10 cellular contexts compared by ENCODE assay signal in genomic region chr7:2614646-2615330, GRCh38. TPM values are rescaled to one million over a fixed set of nuclear protein-coding genes. Genes with fewer than 3 reads are reported as not detected.
DNase-seq lines count a peak whose midpoint lies in the region; ATAC-seq, FAIRE-seq and TF ChIP-seq lines count a peak whose summit lies in the region.
"Had no signal": no experiment of that assay in that cellular context is flagged by ENCODE, and none has a peak within 500 bp of the region (broad histone marks: within the 10 kb centered on the region; RNA-seq: fewer than 3 reads in every experiment).

No MANE protein-coding gene starts in this region.

- H3K27ac ChIP-seq in HepG2 (ENCODE audit: extremely low read length, insufficient read depth, low read length) (no peak overlapping the region), right lobe of liver (no peak overlapping the region), adrenal gland (peak overlapping the region in 4 of 5 donors; percentile 58 to 87 (median 76)), muscle layer of colon (ENCODE audit: low read depth, low read length) (peak overlapping the region; percentile 3)
- H3K27ac ChIP-seq: body of pancreas had no signal

- FAIRE-seq in HepG2 (lab: Jason Lieb, UNC) = no peak

- TF ChIP-seq RAD21 in HepG2 (CRISPR knock-in tag; IDR thresholded peaks at IDR 0.05) = no peak

- peaks cover 11% of the 10 kb centered on the region for H3K4me1 Mint-ChIP-seq in Caco-2 (ENCODE audit: low read depth, unreplicated experiment)

- H3K36me3 Mint-ChIP-seq in Caco-2 (ENCODE audit: insufficient read depth, unreplicated experiment) = no peaks in the 10 kb centered on the region

- in situ Hi-C loops in HepG2 (cut with HindIII; ENCODE audit: extremely low pct_ligation_motif_present, low pct_unique_long_range_greater_than_20kb) = no loop called here

- no TSS peak for BruUV-seq in HepG2 (replicated peaks; lab: Mats Ljungman, UMichigan)
- BruUV-seq in Caco-2 (replicated peaks; lab: Mats Ljungman, UMichigan) = no TSS peak

- no peaks in the 10 kb centered on the region for H4K20me1 ChIP-seq in HepG2 (ENCODE audit: insufficient read depth, low read length)

- H3K9me3 ChIP-seq in HepG2 (ENCODE audit: low read length) (no peaks in the 10 kb centered on the region), right lobe of liver (no peaks in the 10 kb centered on the region), adrenal gland (replicated peaks in 1 of 3) (no peaks in the 10 kb centered on the region), muscle layer of colon (ENCODE audit: low read length) (no peaks in the 10 kb centered on the region), Caco-2 (no peaks in the 10 kb centered on the region)
- H3K9me3 ChIP-seq: body of pancreas had no signal

- WGBS in HepG2 (ENCODE audit: low lambda C conversion rate) = 80% methylated on average over 21 of the region's 21 CpGs
- WGBS in right lobe of liver (ENCODE audit: insufficient coverage, low coverage, low lambda C conversion rate, missing lambda C conversion rate) = 73% methylated on average over 21 of the region's 21 CpGs
- WGBS in adrenal gland, 4 donors = 75 to 86% (median 82%) methylated on average over 21 of the region's 21 CpGs

- H3K36me3 ChIP-seq in HepG2 (replicated peaks in 1 of 2; ENCODE audit: control insufficient read depth in 1 of 2, insufficient read depth in 2 of 2, low read length in 2 of 2) = no peaks in the 10 kb centered on the region; a peak in 1 of 5 replicates
- H3K36me3 ChIP-seq in right lobe of liver = no peaks in the 10 kb centered on the region
- H3K36me3 ChIP-seq in adrenal gland (replicated peaks in 1 of 2) = no peaks in the 10 kb centered on the region
- no peaks in the 10 kb centered on the region for H3K36me3 ChIP-seq in muscle layer of colon (ENCODE audit: insufficient read depth, low read length)
- no peaks in the 10 kb centered on the region for H3K36me3 ChIP-seq in Caco-2 (ENCODE audit: control insufficient read depth, insufficient read depth, low read length)

- H3K4me3 ChIP-seq in HepG2 (replicated peaks in 1 of 3; ENCODE audit: insufficient read depth in 1 of 3, low read depth in 2 of 3, low read length in 3 of 3) (no peak overlapping the region), right lobe of liver (no peak overlapping the region), adrenal gland (no peak overlapping the region), muscle layer of colon (ENCODE audit: low read depth in 1 of 2, low read length in 2 of 2) (peak overlapping the region in 1 of 2 donors; percentile 31), Caco-2 (ENCODE audit: low read depth, low read length) (no peak overlapping the region)
- H3K4me3 ChIP-seq: body of pancreas had no signal

- TF ChIP-seq EP300 in HepG2 (IDR thresholded peaks at IDR 0.05; ENCODE audit: low read depth in 2 of 2, low read length in 2 of 2) (no peak), HepG2 (CRISPR knock-in tag; IDR thresholded peaks at IDR 0.05; ENCODE audit: borderline replicate concordance) (no peak)

- no peak overlapping the region for H3K4me2 ChIP-seq in HepG2 (ENCODE audit: low read depth, low read length)

- no peaks in the 10 kb centered on the region for H3K9me3 Mint-ChIP-seq in Caco-2 (ENCODE audit: unreplicated experiment)

- H3K4me1 ChIP-seq in HepG2 (ENCODE audit: insufficient read depth, low read length) (peaks cover 65% of the 10 kb centered on the region), right lobe of liver (peaks cover 0 to 12% (median 6%) of the 10 kb centered on the region in 4 donors), adrenal gland (replicated peaks in 1 of 2) (peaks cover 19 to 36% of the 10 kb centered on the region in 2 donors), muscle layer of colon (ENCODE audit: insufficient read depth, low read length) (peaks cover 35% of the 10 kb centered on the region), Caco-2 (no peaks in the 10 kb centered on the region)

- intact Hi-C loops in HepG2 (cut with micrococcal nuclease; ENCODE audit: unreplicated experiment) (no loop called here), right lobe of liver (cut with DNase I) (no loop called here), adrenal gland (cut with DNase I) (loop anchor here in 1 of 2 donors (5.0 kb wide), 1 partner anchor 73 kb away; the partner anchor contains the start of gene AMZ1), Caco-2 (cut with micrococcal nuclease; ENCODE audit: unreplicated experiment) (no loop called here), left colon (cut with DNase I, micrococcal nuclease) (no loop called here)

- DNase-seq in HepG2 (ENCODE audit: low spot score) (no peak), right lobe of liver (no peak), adrenal gland (no peak), Caco-2 (no peak), NCI-H187 (lab: John Stamatoyannopoulos, UW) (no peak), left colon (no peak)
- DNase-seq: MM.1S had no signal

- H3K27ac Mint-ChIP-seq in Caco-2 (ENCODE audit: unreplicated experiment) = no peak overlapping the region

- no peaks in the 10 kb centered on the region for H3K79me2 ChIP-seq in HepG2 (ENCODE audit: insufficient read depth, low read length)

- no peak overlapping the region for H3K4me3 Mint-ChIP-seq in Caco-2 (ENCODE audit: unreplicated experiment)

- H3K27me3 Mint-ChIP-seq in Caco-2 (ENCODE audit: insufficient read depth, unreplicated experiment) = no peaks in the 10 kb centered on the region

- ATAC-seq in HepG2 = no peak
- ATAC-seq in right lobe of liver = no peak
- ATAC-seq in left colon = no peak
- ATAC-seq in GM19397 (IDR thresholded peaks at IDR 0.05; ENCODE audit: unreplicated experiment) = no peak

- POLR2A ChIA-PET in HepG2 (lab: Yijun Ruan, JAX) (interaction anchor here (0.7 to 3.7 kb wide), 3 partner anchors 8 to 15 kb away, joined by 3 to 29 read pairs (median 6); no protein-coding TSS in a partner anchor), Caco-2 (lab: Charles Lee) (no interaction called here)

- CTCF ChIA-PET in HepG2 (lab: Yijun Ruan, JAX; ENCODE audit: low intra/inter-chr PET ratio, low total read pairs) = no interaction called here
- CTCF ChIA-PET in Caco-2 (lab: Charles Lee) = no interaction called here

- H3K27me3 ChIP-seq in HepG2 (ENCODE audit: control insufficient read depth in 1 of 2, insufficient read depth in 2 of 2, low read length in 2 of 2) (no peaks in the 10 kb centered on the region; a peak in 1 of 5 replicates), right lobe of liver (no peaks in the 10 kb centered on the region), adrenal gland (no peaks in the 10 kb centered on the region), muscle layer of colon (ENCODE audit: control insufficient read depth in 1 of 2, insufficient read depth in 2 of 2, low read length in 2 of 2) (no peaks in the 10 kb centered on the region), Caco-2 (replicated peaks; ENCODE audit: control insufficient read depth, insufficient read depth, low read length) (no peaks in the 10 kb centered on the region)
- H3K27me3 ChIP-seq: body of pancreas had no signal

- no peak overlapping the region for H2AFZ ChIP-seq in HepG2 (ENCODE audit: low read length)

- H3K9ac ChIP-seq in HepG2 (ENCODE audit: insufficient read depth, low read depth, low read length) (no peak overlapping the region), muscle layer of colon (ENCODE audit: low read length) (no peak overlapping the region)

- TF ChIP-seq POLR2A in HepG2 (IDR thresholded peaks at IDR 0.05; ENCODE audit: insufficient read depth in 1 of 2, low read depth in 2 of 2, low read length in 2 of 2) = no peak
- no peak for TF ChIP-seq POLR2A in right lobe of liver (IDR thresholded peaks at IDR 0.05)
- TF ChIP-seq POLR2A in adrenal gland (IDR thresholded peaks at IDR 0.05) = no peak

- no peak for TF ChIP-seq CTCF in HepG2 (CRISPR knock-in tag; IDR thresholded peaks at IDR 0.05)
- TF ChIP-seq CTCF in right lobe of liver (IDR thresholded peaks at IDR 0.05) = no peak
- no peak for TF ChIP-seq CTCF in adrenal gland (IDR thresholded peaks at IDR 0.05)
- TF ChIP-seq CTCF in Caco-2 (IDR thresholded peaks at IDR 0.05; ENCODE audit: insufficient read depth in 1 of 2, low read depth in 1 of 2, low read length in 1 of 2, severe bottlenecking in 1 of 2, unreplicated experiment in 1 of 2) = no peak

RNA-seq across cellular contexts. Expression of gene TTYH3, which starts 17.0 kb away (rescaled TPM):
- total RNA-seq in HepG2 (2016; rRNA removed; fragmentation: Illumina TruSeq; extraction: Trizol) (21.5 and 26.3 TPM in 2 replicates), right lobe of liver (10 to 100 TPM; 10.3 to 59.3 (median 37.6) TPM), adrenal gland (10 to 100 TPM; 34.8 to 86.3 (median 60.3) TPM), Caco-2 (2022) (57.3 and 58.6 TPM in 2 replicates), left colon (10 to 100 TPM; 31.3 to 51.0 TPM)
- total RNA-seq in HepG2 (2016; cell fraction: cytosol; rRNA removed; fragmentation: Illumina TruSeq; extraction: Trizol; ENCODE audit: low read depth) = 11.5 and 11.7 TPM in 2 replicates
- 19.4 and 28.8 TPM in 2 replicates for total RNA-seq in HepG2 (2016; cell fraction: insoluble cytoplasmic fraction; rRNA removed; fragmentation: Illumina TruSeq; extraction: Trizol)
- total RNA-seq in HepG2 (2016; cell fraction: membrane; rRNA removed; fragmentation: Illumina TruSeq; extraction: Trizol) = 34.4 and 35.6 TPM in 2 replicates
- 37.1 and 45.0 TPM in 2 replicates for total RNA-seq in HepG2 (2016; cell fraction: nucleus; rRNA removed; fragmentation: Illumina TruSeq; extraction: Trizol)
- polyA plus RNA-seq in HepG2 (2011; rRNA removed) (50.0 and 80.3 TPM in 2 replicates), adrenal gland (10 to 100 TPM in 2 of 3 donors, 1 to 10 TPM in 1; 5.4 to 38.4 (median 21.3) TPM)
- 48.3 and 72.3 TPM in 2 replicates for polyA plus RNA-seq in HepG2 (2011; cell fraction: cytosol; rRNA removed)
- 227 and 315 TPM in 2 replicates for polyA plus RNA-seq in HepG2 (2011; cell fraction: nucleus; rRNA removed)
- polyA plus RNA-seq in HepG2 (2012) = 90.1 and 104 TPM in 2 replicates
- 11.1 and 11.5 TPM in 2 replicates for polyA plus RNA-seq in HepG2 (2016; cell fraction: cytosol; fragmentation: Illumina TruSeq; extraction: Trizol; ENCODE audit: low read depth)
- 52.7 and 63.6 TPM in 2 replicates for polyA plus RNA-seq in HepG2 (2016; cell fraction: insoluble cytoplasmic fraction; fragmentation: Illumina TruSeq; extraction: Trizol; ENCODE audit: low read depth)
- 49.3 and 52.2 TPM in 2 replicates for polyA plus RNA-seq in HepG2 (2016; cell fraction: membrane; fragmentation: Illumina TruSeq; extraction: Trizol; ENCODE audit: low read depth)
- 138 and 141 TPM in 2 replicates for polyA plus RNA-seq in HepG2 (2016; cell fraction: nucleus; fragmentation: Illumina TruSeq; extraction: Trizol; ENCODE audit: insufficient read depth, low read depth)
- polyA minus RNA-seq in HepG2 (2011; rRNA and poly(A)+ RNA removed; ENCODE audit: low replicate concordance) = 4.5 and 192 TPM in 2 replicates
- 91.4 and 94.8 TPM in 2 replicates for polyA minus RNA-seq in HepG2 (2011; cell fraction: cytosol; rRNA and poly(A)+ RNA removed)
- 41.0 and 47.5 TPM in 2 replicates for polyA minus RNA-seq in HepG2 (2011; cell fraction: nucleus; rRNA and poly(A)+ RNA removed)

RNA-seq across cellular contexts. Expression of gene IQCE, which starts 56.0 kb away (rescaled TPM):
- total RNA-seq in HepG2 (2016; rRNA removed; fragmentation: Illumina TruSeq; extraction: Trizol) (2.5 and 3.0 TPM in 2 replicates), right lobe of liver (1 to 10 TPM; 3.7 to 7.0 (median 4.0) TPM), adrenal gland (10 to 100 TPM; 12.3 to 33.2 (median 14.7) TPM), Caco-2 (2022) (13.4 and 18.7 TPM in 2 replicates), left colon (10 to 100 TPM; 28.5 to 30.5 TPM)
- 1.8 and 2.7 TPM in 2 replicates for total RNA-seq in HepG2 (2016; cell fraction: cytosol; rRNA removed; fragmentation: Illumina TruSeq; extraction: Trizol; ENCODE audit: low read depth)
- total RNA-seq in HepG2 (2016; cell fraction: insoluble cytoplasmic fraction; rRNA removed; fragmentation: Illumina TruSeq; extraction: Trizol) = 1.6 and 2.7 TPM in 2 replicates
- 3.0 and 4.1 TPM in 2 replicates for total RNA-seq in HepG2 (2016; cell fraction: membrane; rRNA removed; fragmentation: Illumina TruSeq; extraction: Trizol)
- total RNA-seq in HepG2 (2016; cell fraction: nucleus; rRNA removed; fragmentation: Illumina TruSeq; extraction: Trizol) = 2.9 and 4.3 TPM in 2 replicates
- polyA plus RNA-seq in HepG2 (2011; rRNA removed) (1.5 and 1.7 TPM in 2 replicates), adrenal gland (10 to 100 TPM in 1 of 3 donors, 1 to 10 TPM in 2; 6.2 to 16.7 (median 7.9) TPM)
- 0.54 and 0.68 TPM in 2 replicates for polyA plus RNA-seq in HepG2 (2011; cell fraction: cytosol; rRNA removed)
- 4.0 and 6.8 TPM in 2 replicates for polyA plus RNA-seq in HepG2 (2011; cell fraction: nucleus; rRNA removed)
- polyA plus RNA-seq in HepG2 (2012) = 0.59 and 0.83 TPM in 2 replicates
- 2.5 and 2.6 TPM in 2 replicates for polyA plus RNA-seq in HepG2 (2016; cell fraction: cytosol; fragmentation: Illumina TruSeq; extraction: Trizol; ENCODE audit: low read depth)
- polyA plus RNA-seq in HepG2 (2016; cell fraction: insoluble cytoplasmic fraction; fragmentation: Illumina TruSeq; extraction: Trizol; ENCODE audit: low read depth) = 2.2 and 3.8 TPM in 2 replicates
- polyA plus RNA-seq in HepG2 (2016; cell fraction: membrane; fragmentation: Illumina TruSeq; extraction: Trizol; ENCODE audit: low read depth) = 3.3 and 3.7 TPM in 2 replicates
- polyA plus RNA-seq in HepG2 (2016; cell fraction: nucleus; fragmentation: Illumina TruSeq; extraction: Trizol; ENCODE audit: insufficient read depth, low read depth) = 6.7 and 9.8 TPM in 2 replicates
- 0.62 and 22.8 TPM in 2 replicates for polyA minus RNA-seq in HepG2 (2011; rRNA and poly(A)+ RNA removed; ENCODE audit: low replicate concordance)
- polyA minus RNA-seq in HepG2 (2011; cell fraction: cytosol; rRNA and poly(A)+ RNA removed) = 0.62 and 1.5 TPM in 2 replicates
- polyA minus RNA-seq in HepG2 (2011; cell fraction: nucleus; rRNA and poly(A)+ RNA removed) = 1.5 and 2.2 TPM in 2 replicates

RNA-seq across cellular contexts. Expression of gene BRAT1, which starts 59.5 kb away (rescaled TPM):
- total RNA-seq in HepG2 (2016; rRNA removed; fragmentation: Illumina TruSeq; extraction: Trizol) = 16.7 and 20.3 TPM in 2 replicates
- total RNA-seq in HepG2 (2016; cell fraction: cytosol; rRNA removed; fragmentation: Illumina TruSeq; extraction: Trizol; ENCODE audit: low read depth) = 3.4 and 3.6 TPM in 2 replicates
- 13.2 and 21.6 TPM in 2 replicates for total RNA-seq in HepG2 (2016; cell fraction: insoluble cytoplasmic fraction; rRNA removed; fragmentation: Illumina TruSeq; extraction: Trizol)
- 6.7 and 7.9 TPM in 2 replicates for total RNA-seq in HepG2 (2016; cell fraction: membrane; rRNA removed; fragmentation: Illumina TruSeq; extraction: Trizol)
- total RNA-seq in HepG2 (2016; cell fraction: nucleus; rRNA removed; fragmentation: Illumina TruSeq; extraction: Trizol) = 18.7 and 21.1 TPM in 2 replicates
- 10.2 and 14.6 TPM in 2 replicates for polyA plus RNA-seq in HepG2 (2011; rRNA removed)
- 5.0 and 10.7 TPM in 2 replicates for polyA plus RNA-seq in HepG2 (2011; cell fraction: cytosol; rRNA removed)
- 126 and 171 TPM in 2 replicates for polyA plus RNA-seq in HepG2 (2011; cell fraction: nucleus; rRNA removed)
- polyA plus RNA-seq in HepG2 (2012) = 10.2 and 14.9 TPM in 2 replicates
- 1.2 and 1.3 TPM in 2 replicates for polyA plus RNA-seq in HepG2 (2016; cell fraction: cytosol; fragmentation: Illumina TruSeq; extraction: Trizol; ENCODE audit: low read depth)
- 10.1 and 12.8 TPM in 2 replicates for polyA plus RNA-seq in HepG2 (2016; cell fraction: insoluble cytoplasmic fraction; fragmentation: Illumina TruSeq; extraction: Trizol; ENCODE audit: low read depth)
- polyA plus RNA-seq in HepG2 (2016; cell fraction: membrane; fragmentation: Illumina TruSeq; extraction: Trizol; ENCODE audit: low read depth) = 3.8 and 4.4 TPM in 2 replicates
- polyA plus RNA-seq in HepG2 (2016; cell fraction: nucleus; fragmentation: Illumina TruSeq; extraction: Trizol; ENCODE audit: insufficient read depth, low read depth) = 43.7 and 48.3 TPM in 2 replicates
- polyA minus RNA-seq in HepG2 (2011; rRNA and poly(A)+ RNA removed; ENCODE audit: low replicate concordance) = 16.2 and 23.5 TPM in 2 replicates
- 7.9 and 8.9 TPM in 2 replicates for polyA minus RNA-seq in HepG2 (2011; cell fraction: cytosol; rRNA and poly(A)+ RNA removed)
- polyA minus RNA-seq in HepG2 (2011; cell fraction: nucleus; rRNA and poly(A)+ RNA removed) = 10.3 and 10.4 TPM in 2 replicates
- total RNA-seq in right lobe of liver = 10 to 100 TPM; 11.1 to 25.9 (median 14.8) TPM
- 10 to 100 TPM; 45.1 to 88.6 (median 72.4) TPM for total RNA-seq in adrenal gland
- 100 to 1,000 TPM in 2 of 3 donors, 1 to 10 TPM in 1; 3.7 to 120 (median 101) TPM for polyA plus RNA-seq in adrenal gland
- total RNA-seq in Caco-2 (2022) = 33.2 and 33.5 TPM in 2 replicates
- 10 to 100 TPM; 21.8 to 21.9 TPM for total RNA-seq in left colon

Comparison
In these comparisons a context has a peak if more than half of its experiments do, and no peak if none do; other contexts are left out.
1. H3K27ac ChIP-seq: peak in adrenal gland (4 of 5) and muscle layer of colon (single experiment); none in HepG2 (single experiment) and right lobe of liver (0 of 3).